8 cellular contexts compared by ENCODE assay signal in genomic region chr1:6241887-6242740, GRCh38. TPM values are rescaled to one million over a fixed set of nuclear protein-coding genes. Genes with fewer than 3 reads are reported as not detected.
DNase-seq lines count a peak whose midpoint lies in the region; ATAC-seq and TF ChIP-seq lines count a peak whose summit lies in the region.
"Had no signal": no experiment of that assay in that cellular context is flagged by ENCODE, and none has a peak within 500 bp of the region (broad histone marks: within the 10 kb centered on the region; RNA-seq: fewer than 3 reads in every experiment).

No MANE protein-coding gene starts in this region.

- ATAC-seq in GM19397 (IDR thresholded peaks at IDR 0.05; ENCODE audit: unreplicated experiment): no peak

- intact Hi-C loops in activated CD4-positive, alpha-beta memory T cell treated with anti-CD3 and anti-CD28 coated beads for 36 hours (cut with micrococcal nuclease): no loop called here

- no peak for TF ChIP-seq RAD21 in neural cell (conservative IDR thresholded peaks at IDR 0.05)

- H4K20me1 ChIP-seq in neural cell (ENCODE audit: insufficient read depth): no peaks in the 10 kb centered on the region

- H3K9me3 Mint-ChIP-seq in brain: peaks cover 0 to 9% (median 0%) of the 10 kb centered on the region in 5 experiments
- no peaks in the 10 kb centered on the region for H3K9me3 Mint-ChIP-seq in activated CD4-positive, alpha-beta memory T cell treated with anti-CD3 and anti-CD28 coated beads for 36 hours

- no peak overlapping the region for H3K9ac ChIP-seq in HUES48 (ENCODE audit: low read depth, low read length)
- H3K9ac ChIP-seq in neural cell (ENCODE audit: low read length): peak overlapping the region; percentile 5

- peak overlapping the region in 1 of 5 experiments; percentile 18 for H3K27ac Mint-ChIP-seq in brain
- no peak overlapping the region for H3K27ac Mint-ChIP-seq in activated CD4-positive, alpha-beta memory T cell treated with anti-CD3 and anti-CD28 coated beads for 36 hours

- H3K4me2 ChIP-seq in neural cell (ENCODE audit: low read length): no peak overlapping the region

- H3K4me1 Mint-ChIP-seq in brain: peaks cover 59% of the 10 kb centered on the region
- peaks cover 8% of the 10 kb centered on the region for H3K4me1 Mint-ChIP-seq in activated CD4-positive, alpha-beta memory T cell treated with anti-CD3 and anti-CD28 coated beads for 36 hours (ENCODE audit: low read depth)

- H3K9me2 ChIP-seq in neural cell (ENCODE audit: insufficient read depth, low read length): no peaks in the 10 kb centered on the region

- no peak for DNase-seq in activated CD4-positive, alpha-beta memory T cell treated with anti-CD3 and anti-CD28 coated beads for 36 hours
- DNase-seq in putamen (ENCODE audit: low spot score): no peak
- DNase-seq: activated CD8-positive, alpha-beta memory T cell treated with anti-CD3 and anti-CD28 coated beads for 24 hours; hippocampal formation had no signal

- no peaks in the 10 kb centered on the region for H3K36me3 ChIP-seq in HUES48 (ENCODE audit: control insufficient read depth, insufficient read depth, low read length)
- no peaks in the 10 kb centered on the region for H3K36me3 ChIP-seq in neural cell (ENCODE audit: insufficient read depth, low read length)

- H3K27ac ChIP-seq in HUES48 (ENCODE audit: low read depth, low read length) (peak overlapping the region; percentile 76), neural cell (ENCODE audit: low read length) (no peak overlapping the region)

- H3K36me3 Mint-ChIP-seq in brain: no peaks in the 10 kb centered on the region
- peaks cover 3% of the 10 kb centered on the region for H3K36me3 Mint-ChIP-seq in activated CD4-positive, alpha-beta memory T cell treated with anti-CD3 and anti-CD28 coated beads for 36 hours

- H3K9me3 ChIP-seq in HUES48 (ENCODE audit: control insufficient read depth, insufficient read depth, low read length): no peaks in the 10 kb centered on the region
- H3K9me3 ChIP-seq in neural cell (ENCODE audit: low read length): no peaks in the 10 kb centered on the region

- H3K27me3 Mint-ChIP-seq in brain: peaks cover 58% of the 10 kb centered on the region
- H3K27me3 Mint-ChIP-seq in activated CD4-positive, alpha-beta memory T cell treated with anti-CD3 and anti-CD28 coated beads for 36 hours: peaks cover 47% of the 10 kb centered on the region

- H3K4me1 ChIP-seq in HUES48 (ENCODE audit: control insufficient read depth, insufficient read depth, low read length): peaks cover 37% of the 10 kb centered on the region

- H3K27me3 ChIP-seq in HUES48 (ENCODE audit: control insufficient read depth, insufficient read depth, low read length): peaks cover 13% of the 10 kb centered on the region
- peaks cover 63% of the 10 kb centered on the region for H3K27me3 ChIP-seq in neural cell (ENCODE audit: insufficient read depth, low read depth, low read length)

- H3K79me2 ChIP-seq in neural cell (replicated peaks; ENCODE audit: insufficient read depth, low read length): no peaks in the 10 kb centered on the region

- no peaks in the 10 kb centered on the region for H3F3A ChIP-seq in neural cell (ENCODE audit: insufficient read depth, low read length, poor library complexity, severe bottlenecking)

- H3K4me3 ChIP-seq in HUES48 (ENCODE audit: low read depth, low read length) (peak overlapping the region; percentile 34; the same call in 1 of the 2 replicates), neural cell (ENCODE audit: low read length) (peak overlapping the region; percentile 49)

- POLR2A ChIA-PET in activated CD4-positive, alpha-beta memory T cell treated with anti-CD3 and anti-CD28 coated beads for 36 hours (lab: Charles Lee): no interaction called here

- TF ChIP-seq EP300 in neural cell (conservative IDR thresholded peaks at IDR 0.05; ENCODE audit: poor library complexity, severe bottlenecking): no peak

- CTCF ChIA-PET in activated CD4-positive, alpha-beta memory T cell treated with anti-CD3 and anti-CD28 coated beads for 36 hours (lab: Charles Lee): interaction anchor here (0.5 to 3.0 kb wide), 13 partner anchors 7 to 248 kb away, joined by 3 to 12 read pairs (median 3); partner anchors contain the start of gene RNF207

- TF ChIP-seq CTCF in brain (conservative IDR thresholded peaks at IDR 0.05): no peak
- no peak for TF ChIP-seq CTCF in neural cell (IDR thresholded peaks at IDR 0.05; ENCODE audit: poor library complexity, severe bottlenecking)

- H2AFZ ChIP-seq in neural cell (ENCODE audit: low read depth, low read length): no peak overlapping the region

- peak overlapping the region; percentile 54 to 71 (median 66) for H3K4me3 Mint-ChIP-seq in brain
- H3K4me3 Mint-ChIP-seq in activated CD4-positive, alpha-beta memory T cell treated with anti-CD3 and anti-CD28 coated beads for 36 hours: no peak overlapping the region

TF ChIP-seq in neural cell, 6 proteins besides CTCF, POLR2A, EP300 and RAD21:
- TF ChIP-seq MXI1 (conservative IDR thresholded peaks at IDR 0.05; ENCODE audit: poor library complexity, severe bottlenecking) (no peak), POLR2AphosphoS5 (IDR thresholded peaks at IDR 0.05) (no peak), EZH2 (IDR thresholded peaks at IDR 0.05; ENCODE audit: borderline replicate concordance, insufficient read depth, low read length, poor library complexity, severe bottlenecking) (peak; percentile 66)
TF ChIP-seq in neural cell: peak in this region for 1.

RNA-seq across cellular contexts. Expression of gene HES3, which starts 1.9 kb away (rescaled TPM):
- polyA plus RNA-seq in brain (ENCODE audit: insufficient read depth, low read depth, low replicate concordance) (not detected), neural cell (not detected in 2 replicates)
- polyA minus RNA-seq in neural cell: not detected in 2 replicates
- total RNA-seq in activated CD4-positive, alpha-beta memory T cell treated with anti-CD3 and anti-CD28 coated beads for 36 hours: not detected

RNA-seq across cellular contexts. Expression of gene ICMT, which starts 6.3 kb away (rescaled TPM):
- 68.0 TPM for polyA plus RNA-seq in brain (ENCODE audit: insufficient read depth, low read depth, low replicate concordance)
- 21.1 and 23.3 TPM in 2 replicates for polyA plus RNA-seq in neural cell
- 40.4 and 41.9 TPM in 2 replicates for polyA minus RNA-seq in neural cell
- total RNA-seq in activated CD4-positive, alpha-beta memory T cell treated with anti-CD3 and anti-CD28 coated beads for 36 hours: 10 to 100 TPM; 47.6 to 51.4 TPM

RNA-seq across cellular contexts. Expression of gene GPR153, which starts 18.8 kb away (rescaled TPM):
- 4.4 TPM for polyA plus RNA-seq in brain (ENCODE audit: insufficient read depth, low read depth, low replicate concordance)
- 26.9 and 34.6 TPM in 2 replicates for polyA plus RNA-seq in neural cell
- polyA minus RNA-seq in neural cell: 42.4 and 45.5 TPM in 2 replicates
- total RNA-seq in activated CD4-positive, alpha-beta memory T cell treated with anti-CD3 and anti-CD28 coated beads for 36 hours: under 1 TPM; 0.17 to 0.26 TPM

RNA-seq across cellular contexts. Expression of gene RNF207, which starts 36.2 kb away (rescaled TPM):
- polyA plus RNA-seq in brain (ENCODE audit: insufficient read depth, low read depth, low replicate concordance): 0.41 TPM
- 1.7 and 3.5 TPM in 2 replicates for polyA plus RNA-seq in neural cell
- polyA minus RNA-seq in neural cell: 1.9 TPM in 2 replicates
- total RNA-seq in activated CD4-positive, alpha-beta memory T cell treated with anti-CD3 and anti-CD28 coated beads for 36 hours: 10 to 100 TPM; 14.7 to 18.4 TPM

RNA-seq across cellular contexts. Expression of gene RPL22, which starts 42.7 kb away (rescaled TPM):
- polyA plus RNA-seq in brain (ENCODE audit: insufficient read depth, low read depth, low replicate concordance): 808 TPM
- 275 and 294 TPM in 2 replicates for polyA plus RNA-seq in neural cell
- 180 and 190 TPM in 2 replicates for polyA minus RNA-seq in neural cell
- total RNA-seq in activated CD4-positive, alpha-beta memory T cell treated with anti-CD3 and anti-CD28 coated beads for 36 hours: 100 to 1,000 TPM; 395 to 433 TPM
